ENCODE assay signal across 1 cellular context in the genomic region with DNA sequence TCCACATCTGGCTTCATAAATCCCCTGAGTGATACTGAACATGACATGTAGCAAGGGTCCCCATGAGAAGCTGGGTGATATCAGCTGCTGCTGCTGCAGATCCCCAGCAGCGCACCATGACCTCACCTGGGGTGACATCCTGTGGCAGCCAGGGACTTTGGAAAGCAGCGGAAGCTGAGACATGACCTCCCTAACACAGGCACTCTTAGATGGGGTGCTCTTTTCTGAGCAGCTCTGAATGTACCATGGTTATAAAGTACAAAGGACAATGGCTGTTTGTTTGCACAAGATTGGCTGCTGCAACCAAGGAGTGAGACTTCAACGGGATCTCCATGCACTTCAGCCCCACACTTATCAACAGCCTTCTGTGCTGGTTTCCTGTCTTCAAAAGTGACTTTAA.
TF ChIP-seq lines count a peak whose summit lies in the region.

No MANE protein-coding gene starts in this region.

TF ChIP-seq in HepG2, 621 proteins besides CTCF, POLR2A, EP300 and RAD21 (continued from another document and continues in another):
- TF ChIP-seq, protein P1, sequence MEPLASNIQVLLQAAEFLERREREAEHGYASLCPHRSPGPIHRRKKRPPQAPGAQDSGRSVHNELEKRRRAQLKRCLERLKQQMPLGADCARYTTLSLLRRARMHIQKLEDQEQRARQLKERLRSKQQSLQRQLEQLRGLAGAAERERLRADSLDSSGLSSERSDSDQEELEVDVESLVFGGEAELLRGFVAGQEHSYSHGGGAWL (CRISPR knock-in tag; IDR thresholded peaks at IDR 0.05): no peak
- TF ChIP-seq ZNF773 (CRISPR knock-in tag; IDR thresholded peaks at IDR 0.05; ENCODE audit: borderline replicate concordance) (no peak), NAIF1 (CRISPR knock-in tag; IDR thresholded peaks at IDR 0.05; ENCODE audit: borderline replicate concordance) (no peak), ONECUT2 (CRISPR knock-in tag; IDR thresholded peaks at IDR 0.05) (no peak), MTERF4 (CRISPR knock-in tag; IDR thresholded peaks at IDR 0.05) (no peak), CCAR2 (optimal IDR thresholded peaks at IDR 0.05; ENCODE audit: low read depth, low read length) (no peak), RBM39 (IDR thresholded peaks at IDR 0.05; ENCODE audit: low read depth, low read length, poor library complexity, severe bottlenecking) (no peak), THAP8 (CRISPR knock-in tag; IDR thresholded peaks at IDR 0.05; ENCODE audit: borderline replicate concordance) (no peak), NKX3-1 (CRISPR knock-in tag; IDR thresholded peaks at IDR 0.05) (no peak), ZEB1 (IDR thresholded peaks at IDR 0.05; ENCODE audit: insufficient replicate concordance, low read depth) (no peak), POGZ (CRISPR knock-in tag; IDR thresholded peaks at IDR 0.05) (peak; percentile 86), PBX2 (CRISPR knock-in tag; IDR thresholded peaks at IDR 0.05) (no peak), SATB2 (CRISPR knock-in tag; IDR thresholded peaks at IDR 0.05) (no peak), SAFB2 (CRISPR knock-in tag; IDR thresholded peaks at IDR 0.05; ENCODE audit: borderline replicate concordance, low read depth) (no peak), KDM1A (CRISPR knock-in tag; IDR thresholded peaks at IDR 0.05) (peak; percentile 20; the same call in 1 of the 2 replicates), ERF (CRISPR knock-in tag; IDR thresholded peaks at IDR 0.05) (peak; percentile 88), EHMT2 (IDR thresholded peaks at IDR 0.05; ENCODE audit: borderline replicate concordance, low read depth, low read length) (peak; percentile 59; the same call in 1 of the 2 replicates), NFAT5 (CRISPR knock-in tag; IDR thresholded peaks at IDR 0.05) (no peak), ZNF747 (CRISPR knock-in tag; IDR thresholded peaks at IDR 0.05; ENCODE audit: borderline replicate concordance) (no peak)
- TF ChIP-seq, protein P2, sequence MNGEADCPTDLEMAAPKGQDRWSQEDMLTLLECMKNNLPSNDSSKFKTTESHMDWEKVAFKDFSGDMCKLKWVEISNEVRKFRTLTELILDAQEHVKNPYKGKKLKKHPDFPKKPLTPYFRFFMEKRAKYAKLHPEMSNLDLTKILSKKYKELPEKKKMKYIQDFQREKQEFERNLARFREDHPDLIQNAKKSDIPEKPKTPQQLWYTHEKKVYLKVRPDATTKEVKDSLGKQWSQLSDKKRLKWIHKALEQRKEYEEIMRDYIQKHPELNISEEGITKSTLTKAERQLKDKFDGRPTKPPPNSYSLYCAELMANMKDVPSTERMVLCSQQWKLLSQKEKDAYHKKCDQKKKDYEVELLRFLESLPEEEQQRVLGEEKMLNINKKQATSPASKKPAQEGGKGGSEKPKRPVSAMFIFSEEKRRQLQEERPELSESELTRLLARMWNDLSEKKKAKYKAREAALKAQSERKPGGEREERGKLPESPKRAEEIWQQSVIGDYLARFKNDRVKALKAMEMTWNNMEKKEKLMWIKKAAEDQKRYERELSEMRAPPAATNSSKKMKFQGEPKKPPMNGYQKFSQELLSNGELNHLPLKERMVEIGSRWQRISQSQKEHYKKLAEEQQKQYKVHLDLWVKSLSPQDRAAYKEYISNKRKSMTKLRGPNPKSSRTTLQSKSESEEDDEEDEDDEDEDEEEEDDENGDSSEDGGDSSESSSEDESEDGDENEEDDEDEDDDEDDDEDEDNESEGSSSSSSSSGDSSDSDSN (CRISPR knock-in tag; IDR thresholded peaks at IDR 0.05): no peak
- TF ChIP-seq, protein P3, sequence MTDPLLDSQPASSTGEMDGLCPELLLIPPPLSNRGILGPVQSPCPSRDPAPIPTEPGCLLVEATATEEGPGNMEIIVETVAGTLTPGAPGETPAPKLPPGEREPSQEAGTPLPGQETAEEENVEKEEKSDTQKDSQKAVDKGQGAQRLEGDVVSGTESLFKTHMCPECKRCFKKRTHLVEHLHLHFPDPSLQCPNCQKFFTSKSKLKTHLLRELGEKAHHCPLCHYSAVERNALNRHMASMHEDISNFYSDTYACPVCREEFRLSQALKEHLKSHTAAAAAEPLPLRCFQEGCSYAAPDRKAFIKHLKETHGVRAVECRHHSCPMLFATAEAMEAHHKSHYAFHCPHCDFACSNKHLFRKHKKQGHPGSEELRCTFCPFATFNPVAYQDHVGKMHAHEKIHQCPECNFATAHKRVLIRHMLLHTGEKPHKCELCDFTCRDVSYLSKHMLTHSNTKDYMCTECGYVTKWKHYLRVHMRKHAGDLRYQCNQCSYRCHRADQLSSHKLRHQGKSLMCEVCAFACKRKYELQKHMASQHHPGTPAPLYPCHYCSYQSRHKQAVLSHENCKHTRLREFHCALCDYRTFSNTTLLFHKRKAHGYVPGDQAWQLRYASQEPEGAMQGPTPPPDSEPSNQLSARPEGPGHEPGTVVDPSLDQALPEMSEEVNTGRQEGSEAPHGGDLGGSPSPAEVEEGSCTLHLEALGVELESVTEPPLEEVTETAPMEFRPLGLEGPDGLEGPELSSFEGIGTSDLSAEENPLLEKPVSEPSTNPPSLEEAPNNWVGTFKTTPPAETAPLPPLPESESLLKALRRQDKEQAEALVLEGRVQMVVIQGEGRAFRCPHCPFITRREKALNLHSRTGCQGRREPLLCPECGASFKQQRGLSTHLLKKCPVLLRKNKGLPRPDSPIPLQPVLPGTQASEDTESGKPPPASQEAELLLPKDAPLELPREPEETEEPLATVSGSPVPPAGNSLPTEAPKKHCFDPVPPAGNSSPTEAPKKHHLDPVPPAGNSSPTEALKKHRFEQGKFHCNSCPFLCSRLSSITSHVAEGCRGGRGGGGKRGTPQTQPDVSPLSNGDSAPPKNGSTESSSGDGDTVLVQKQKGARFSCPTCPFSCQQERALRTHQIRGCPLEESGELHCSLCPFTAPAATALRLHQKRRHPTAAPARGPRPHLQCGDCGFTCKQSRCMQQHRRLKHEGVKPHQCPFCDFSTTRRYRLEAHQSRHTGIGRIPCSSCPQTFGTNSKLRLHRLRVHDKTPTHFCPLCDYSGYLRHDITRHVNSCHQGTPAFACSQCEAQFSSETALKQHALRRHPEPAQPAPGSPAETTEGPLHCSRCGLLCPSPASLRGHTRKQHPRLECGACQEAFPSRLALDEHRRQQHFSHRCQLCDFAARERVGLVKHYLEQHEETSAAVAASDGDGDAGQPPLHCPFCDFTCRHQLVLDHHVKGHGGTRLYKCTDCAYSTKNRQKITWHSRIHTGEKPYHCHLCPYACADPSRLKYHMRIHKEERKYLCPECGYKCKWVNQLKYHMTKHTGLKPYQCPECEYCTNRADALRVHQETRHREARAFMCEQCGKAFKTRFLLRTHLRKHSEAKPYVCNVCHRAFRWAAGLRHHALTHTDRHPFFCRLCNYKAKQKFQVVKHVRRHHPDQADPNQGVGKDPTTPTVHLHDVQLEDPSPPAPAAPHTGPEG (CRISPR knock-in tag; IDR thresholded peaks at IDR 0.05): no peak
- TF ChIP-seq, protein P4, sequence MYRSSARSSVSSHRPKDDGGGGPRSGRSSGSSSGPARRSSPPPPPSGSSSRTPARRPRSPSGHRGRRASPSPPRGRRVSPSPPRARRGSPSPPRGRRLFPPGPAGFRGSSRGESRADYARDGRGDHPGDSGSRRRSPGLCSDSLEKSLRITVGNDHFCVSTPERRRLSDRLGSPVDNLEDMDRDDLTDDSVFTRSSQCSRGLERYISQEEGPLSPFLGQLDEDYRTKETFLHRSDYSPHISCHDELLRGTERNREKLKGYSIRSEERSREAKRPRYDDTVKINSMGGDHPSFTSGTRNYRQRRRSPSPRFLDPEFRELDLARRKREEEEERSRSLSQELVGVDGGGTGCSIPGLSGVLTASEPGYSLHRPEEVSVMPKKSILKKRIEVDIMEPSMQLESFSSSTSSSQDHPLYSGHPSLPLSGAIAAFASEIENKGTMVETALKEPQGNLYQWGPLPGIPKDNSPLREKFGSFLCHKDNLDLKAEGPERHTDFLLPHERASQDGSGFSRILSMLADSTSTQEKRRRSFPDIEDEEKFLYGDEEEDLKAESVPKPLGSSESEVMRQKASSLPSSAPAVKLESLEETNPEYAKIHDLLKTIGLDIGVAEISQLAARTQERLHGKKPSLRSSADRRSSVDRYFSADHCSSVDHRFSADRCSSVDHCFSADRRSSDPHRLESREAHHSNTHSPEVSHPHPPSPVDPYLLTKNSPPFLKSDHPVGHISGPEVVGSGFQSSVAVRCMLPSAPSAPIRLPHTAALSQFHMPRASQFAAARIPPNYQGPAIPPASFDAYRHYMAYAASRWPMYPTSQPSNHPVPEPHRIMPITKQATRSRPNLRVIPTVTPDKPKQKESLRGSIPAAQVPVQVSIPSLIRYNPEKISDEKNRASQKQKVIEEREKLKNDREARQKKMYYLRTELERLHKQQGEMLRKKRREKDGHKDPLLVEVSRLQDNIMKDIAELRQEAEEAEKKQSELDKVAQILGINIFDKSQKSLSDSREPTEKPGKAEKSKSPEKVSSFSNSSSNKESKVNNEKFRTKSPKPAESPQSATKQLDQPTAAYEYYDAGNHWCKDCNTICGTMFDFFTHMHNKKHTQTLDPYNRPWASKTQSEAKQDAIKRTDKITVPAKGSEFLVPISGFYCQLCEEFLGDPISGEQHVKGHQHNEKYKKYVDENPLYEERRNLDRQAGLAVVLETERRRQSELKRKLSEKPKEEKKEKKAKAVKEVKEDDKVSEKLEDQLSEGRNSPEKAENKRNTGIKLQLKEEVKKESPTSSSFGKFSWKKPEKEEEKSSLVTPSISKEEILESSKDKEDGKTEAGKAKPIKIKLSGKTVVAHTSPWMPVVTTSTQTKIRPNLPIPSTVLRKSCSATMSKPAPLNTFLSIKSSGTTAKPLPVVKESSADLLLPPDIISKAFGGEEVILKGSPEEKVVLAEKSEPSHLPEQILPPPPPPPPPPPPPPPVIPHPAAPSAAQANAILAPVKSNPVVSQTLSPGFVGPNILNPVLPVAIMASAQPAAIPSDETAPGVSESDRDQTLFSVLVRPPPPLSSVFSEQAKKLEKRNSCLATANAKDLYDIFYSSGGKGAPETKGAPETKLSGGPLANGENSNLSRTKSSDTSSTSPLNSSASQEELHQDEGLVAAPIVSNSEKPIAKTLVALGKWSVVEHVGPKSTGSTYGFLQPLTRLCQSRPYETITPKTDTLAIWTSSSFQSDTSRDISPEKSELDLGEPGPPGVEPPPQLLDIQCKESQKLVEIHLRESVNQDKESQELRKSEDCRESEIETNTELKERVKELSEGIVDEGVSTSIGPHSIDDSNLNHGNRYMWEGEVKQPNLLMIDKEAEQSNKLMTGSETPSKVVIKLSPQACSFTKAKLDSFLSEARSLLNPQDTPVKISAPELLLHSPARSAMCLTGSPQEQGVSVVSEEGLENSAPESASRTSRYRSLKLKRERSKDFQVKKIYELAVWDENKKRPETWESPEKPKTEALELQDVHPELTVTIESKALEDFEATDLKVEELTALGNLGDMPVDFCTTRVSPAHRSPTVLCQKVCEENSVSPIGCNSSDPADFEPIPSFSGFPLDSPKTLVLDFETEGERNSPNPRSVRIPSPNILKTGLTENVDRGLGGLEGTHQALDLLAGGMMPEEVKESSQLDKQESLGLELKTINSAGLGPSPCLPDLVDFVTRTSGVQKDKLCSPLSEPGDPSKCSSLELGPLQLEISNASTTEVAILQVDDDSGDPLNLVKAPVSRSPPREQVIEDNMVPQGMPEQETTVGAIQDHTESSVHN (CRISPR knock-in tag; IDR thresholded peaks at IDR 0.05): no peak
